In genomic region chr15:41869770-41870688, GRCh38 we compare ENCODE assay signal across 1 cellular context.
A peak's percentile ranks its signal among the peaks of the same experiment; 100 is the strongest.
TF ChIP-seq lines count a peak whose summit lies in the region.

No MANE protein-coding gene starts in this region.

TF ChIP-seq in HEK293, 187 proteins besides CTCF, POLR2A, EP300 and RAD21:
- TF ChIP-seq ZIC2 (tag by site-specific recombination; IDR thresholded peaks at IDR 0.05) (peak; percentile 19; the same call in 1 of the 2 replicates), EGR2 (tag by site-specific recombination; IDR thresholded peaks at IDR 0.05; ENCODE audit: low read depth) (no peak), ZFHX2 (tag by site-specific recombination; conservative IDR thresholded peaks at IDR 0.05) (peak; percentile 12; the same call in 1 of the 2 replicates)
